In genomic region chr11:91851908-91852307, GRCh38 we compare ENCODE assay signal across 1 cellular context.
TF ChIP-seq lines count a peak whose summit lies in the region.

No MANE protein-coding gene starts in this region.

TF ChIP-seq in H1, 55 proteins besides CTCF, POLR2A, EP300 and RAD21 (continued from another document):
- no peak for TF ChIP-seq JUN (IDR thresholded peaks at IDR 0.05; ENCODE audit: low read depth, low read length)
